ENCODE assay signal across 23 cellular contexts in genomic region chr6:42935322-42935721, GRCh38. TPM values are rescaled to one million over a fixed set of nuclear protein-coding genes. Genes with fewer than 3 reads are reported as not detected.
DNase-seq lines count a peak whose midpoint lies in the region; ATAC-seq lines count a peak whose summit lies in the region.
"Had no signal": no experiment of that assay in that cellular context is flagged by ENCODE, and none has a peak within 500 bp of the region (broad histone marks: within the 10 kb centered on the region; RNA-seq: fewer than 3 reads in every experiment).

No MANE protein-coding gene starts in this region.

- ATAC-seq in naive thymus-derived CD4-positive, alpha-beta T cell: no peak
- no peak for ATAC-seq in T-cell (replicated peaks in 1 of 4)
- no peak for ATAC-seq in GM19395 (IDR thresholded peaks at IDR 0.05; ENCODE audit: unreplicated experiment)
- no peak for ATAC-seq in GM19452 (IDR thresholded peaks at IDR 0.05; ENCODE audit: unreplicated experiment)
- ATAC-seq: heart left ventricle, left lung had no signal

- peak overlapping the region; percentile 34 for H3K27ac ChIP-seq in naive thymus-derived CD4-positive, alpha-beta T cell (ENCODE audit: low read depth, low read length)
- H3K27ac ChIP-seq: heart left ventricle had no signal

- H3K27me3 ChIP-seq in naive thymus-derived CD4-positive, alpha-beta T cell (ENCODE audit: control insufficient read depth in 2 of 2, insufficient read depth in 2 of 2, low read length in 2 of 2): no peaks in the 10 kb centered on the region
- H3K27me3 ChIP-seq: heart left ventricle, left lung had no signal

- H3K4me3 Mint-ChIP-seq in naive thymus-derived CD4-positive, alpha-beta T cell: no peak overlapping the region
- H3K4me3 Mint-ChIP-seq in T-cell: no peak overlapping the region

- in situ Hi-C loops in KBM-7 (cut with MboI; ENCODE audit: low pct_unique_long_range_greater_than_20kb, low sequenced_read_pairs): no loop called here

- H3K27me3 Mint-ChIP-seq in naive thymus-derived CD4-positive, alpha-beta T cell: no peaks in the 10 kb centered on the region
- H3K27me3 Mint-ChIP-seq in T-cell: no peaks in the 10 kb centered on the region

- peak; percentile 76 for DNase-seq in GF-D8 (lab: John Stamatoyannopoulos, UW)
- DNase-seq in KBM-7: peak; percentile 32
- DNase-seq in SKM-1 (lab: John Stamatoyannopoulos, UW; ENCODE audit: unreplicated experiment): peak; percentile 34
- DNase-seq in naive thymus-derived CD4-positive, alpha-beta T cell: no peak
- DNase-seq in T-cell: no peak
- DNase-seq in NCI-H1092 treated with DMSO at 0.1 percent for 48 hours (lab: John Stamatoyannopoulos, UW): no peak
- DNase-seq: activated CD4-positive, alpha-beta T cell treated with anti-CD3 and anti-CD28 coated beads for 48 hours; activated CD8-positive, alpha-beta memory T cell treated with anti-CD3 and anti-CD28 coated beads, Interleukin-2, amount 50 U/mL, for 4 hours; activated gamma-delta T cell treated with Interleukin-2 at 50 U/mL for 16 hours; Caco-2; EL; heart left ventricle; NCI-H1048; NCI-H1930; NCI-H446; NK-92 treated with Interleukin-12 subunit alpha and Interleukin-12 subunit beta, amount 100 ng/mL, for 24 hours; stimulated activated CD4-positive, alpha-beta T cell treated with anti-CD3 and anti-CD28 coated beads, Interleukin-2, amount 100 ng/mL, for 48 hours had no signal

- no peaks in the 10 kb centered on the region for H3K9me3 ChIP-seq in naive thymus-derived CD4-positive, alpha-beta T cell (ENCODE audit: control insufficient read depth in 2 of 3, low read length in 3 of 3)
- H3K9me3 ChIP-seq: Caco-2, heart left ventricle, left lung had no signal

- no peak overlapping the region for H3K4me3 ChIP-seq in naive thymus-derived CD4-positive, alpha-beta T cell (ENCODE audit: low read length)
- H3K4me3 ChIP-seq: heart left ventricle, left lung, smooth muscle cell had no signal

- POLR2A ChIA-PET in naive thymus-derived CD4-positive, alpha-beta T cell (lab: Charles Lee): interaction anchor here (2.2 kb wide), 1 partner anchor 48 kb away, joined by 5 read pairs; no protein-coding TSS in a partner anchor
- POLR2A ChIA-PET in T-cell (lab: Charles Lee): interaction anchor here in 1 of 2 donors (0.6 to 0.9 kb wide), 2 partner anchors 45 to 240 kb away, joined by 3 read pairs; no protein-coding TSS in a partner anchor

- H3K4me1 Mint-ChIP-seq in naive thymus-derived CD4-positive, alpha-beta T cell: peaks cover 29 to 64% (median 55%) of the 10 kb centered on the region in 7 donors
- H3K4me1 Mint-ChIP-seq in T-cell: peaks cover 46 to 61% (median 51%) of the 10 kb centered on the region in 3 donors

- peaks cover 10 to 64% (median 17%) of the 10 kb centered on the region in 3 experiments for H3K36me3 ChIP-seq in naive thymus-derived CD4-positive, alpha-beta T cell (ENCODE audit: control insufficient read depth in 2 of 3, insufficient read depth in 3 of 3, low read length in 3 of 3)

- H3K36me3 Mint-ChIP-seq in naive thymus-derived CD4-positive, alpha-beta T cell: peaks cover 11 to 34% (median 19%) of the 10 kb centered on the region in 5 donors
- H3K36me3 Mint-ChIP-seq in T-cell: peaks cover 41% of the 10 kb centered on the region

- peaks cover 24 to 28% of the 10 kb centered on the region in 2 donors for H3K4me1 ChIP-seq in naive thymus-derived CD4-positive, alpha-beta T cell (ENCODE audit: control insufficient read depth in 2 of 2, insufficient read depth in 2 of 2, low read length in 2 of 2)

- peak overlapping the region in 5 of 9 donors; percentile 42 to 72 (median 51) for H3K27ac Mint-ChIP-seq in naive thymus-derived CD4-positive, alpha-beta T cell
- peak overlapping the region in 1 of 2 donors; percentile 64 for H3K27ac Mint-ChIP-seq in T-cell

- intact Hi-C loops in naive thymus-derived CD4-positive, alpha-beta T cell (cut with micrococcal nuclease): no loop called here

- CTCF ChIA-PET in naive thymus-derived CD4-positive, alpha-beta T cell (lab: Charles Lee): interaction anchor here (1.5 kb wide), 1 partner anchor 78 kb away, joined by 3 read pairs; no protein-coding TSS in a partner anchor
- CTCF ChIA-PET in T-cell (lab: Charles Lee): interaction anchor here in 1 of 2 donors (0.6 kb wide), 1 partner anchor 151 kb away, joined by 4 read pairs; no protein-coding TSS in a partner anchor

- H3K9me3 Mint-ChIP-seq in naive thymus-derived CD4-positive, alpha-beta T cell: no peaks in the 10 kb centered on the region
- no peaks in the 10 kb centered on the region for H3K9me3 Mint-ChIP-seq in T-cell

RNA-seq across cellular contexts. Expression of gene CNPY3, which starts 6.0 kb away (rescaled TPM):
- total RNA-seq in naive thymus-derived CD4-positive, alpha-beta T cell: 10 to 100 TPM; 58.6 to 98.9 (median 87.4) TPM
- 100 to 1,000 TPM in 1 of 2 donors, 10 to 100 TPM in 1; 92.7 to 134 TPM for polyA plus RNA-seq in naive thymus-derived CD4-positive, alpha-beta T cell
- total RNA-seq in T-cell: 10 to 100 TPM; 51.2 to 86.2 (median 79.4) TPM

RNA-seq across cellular contexts. Expression of gene PTCRA, which starts 19.5 kb away (rescaled TPM):
- total RNA-seq in naive thymus-derived CD4-positive, alpha-beta T cell: under 1 TPM in 2 of 5 experiments, not detected in 3; 0.56 to 0.93 TPM
- polyA plus RNA-seq in naive thymus-derived CD4-positive, alpha-beta T cell: not detected
- total RNA-seq in T-cell: under 1 TPM in 1 of 5 donors, not detected in 4; 0.53 TPM
- total RNA-seq: Caco-2, cardiac septum, dermis microvascular lymphatic vessel endothelial cell, smooth muscle cell had no signal
- polyA plus RNA-seq: heart left ventricle, smooth muscle cell had no signal

RNA-seq across cellular contexts. Expression of gene GNMT, which starts 25.2 kb away (rescaled TPM):
- 1 to 10 TPM in 3 of 5 experiments, under 1 TPM in 2; 0.95 to 2.6 (median 1.1) TPM for total RNA-seq in naive thymus-derived CD4-positive, alpha-beta T cell
- not detected for polyA plus RNA-seq in naive thymus-derived CD4-positive, alpha-beta T cell
- total RNA-seq in T-cell: 1 to 10 TPM in 4 of 5 donors, under 1 TPM in 1; 0.93 to 3.4 (median 1.3) TPM
- total RNA-seq: Caco-2, smooth muscle cell had no signal
- polyA plus RNA-seq: smooth muscle cell had no signal

RNA-seq across cellular contexts. Expression of gene PEX6, which starts 43.7 kb away (rescaled TPM):
- 10 to 100 TPM; 14.1 to 42.3 (median 28.0) TPM for total RNA-seq in naive thymus-derived CD4-positive, alpha-beta T cell
- 10 to 100 TPM; 21.2 to 24.6 TPM for polyA plus RNA-seq in naive thymus-derived CD4-positive, alpha-beta T cell
- total RNA-seq in T-cell: 10 to 100 TPM; 20.5 to 30.5 (median 27.4) TPM

RNA-seq across cellular contexts. Expression of gene PPP2R5D, which starts 49.0 kb away (rescaled TPM):
- total RNA-seq in naive thymus-derived CD4-positive, alpha-beta T cell: 10 to 100 TPM; 19.7 to 60.4 (median 28.2) TPM
- 10 to 100 TPM; 21.5 to 34.0 TPM for polyA plus RNA-seq in naive thymus-derived CD4-positive, alpha-beta T cell
- total RNA-seq in T-cell: 10 to 100 TPM; 27.8 to 35.1 (median 33.3) TPM

Comparison
In these comparisons a context has a peak if more than half of its experiments do, and no peak if none do; other contexts are left out.
1. DNase-seq: peak in GF-D8 (single experiment), KBM-7 (single experiment) and SKM-1 (single experiment); none in naive thymus-derived CD4-positive, alpha-beta T cell (0 of 9), T-cell (0 of 34) and NCI-H1092 treated with DMSO at 0.1 percent for 48 hours (single experiment).